12 cellular contexts compared by ENCODE assay signal in the genomic region with DNA sequence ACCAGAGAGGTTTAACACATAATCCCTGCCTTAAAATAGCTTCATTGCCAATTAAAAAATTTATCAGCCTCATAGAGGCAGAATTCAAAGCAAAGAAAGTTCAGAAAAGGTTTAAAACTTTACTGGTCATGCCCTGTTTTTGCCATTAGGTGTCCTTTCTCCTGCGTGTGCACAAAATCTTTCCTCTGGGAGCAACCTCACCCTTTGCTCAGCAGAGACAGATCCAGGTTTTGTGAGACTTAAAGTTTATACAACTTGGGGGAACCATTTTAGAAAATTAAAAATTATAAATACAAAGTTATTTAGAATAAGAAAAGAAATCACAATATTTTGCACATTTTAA. TPM values are rescaled to one million over a fixed set of nuclear protein-coding genes. Genes with fewer than 3 reads are reported as not detected.
A peak's percentile ranks its signal among the peaks of the same experiment; 100 is the strongest.
DNase-seq lines count a peak whose midpoint lies in the region; ATAC-seq and TF ChIP-seq lines count a peak whose summit lies in the region.
"Had no signal": no experiment of that assay in that cellular context is flagged by ENCODE, and none has a peak within 500 bp of the region (broad histone marks: within the 10 kb centered on the region; RNA-seq: fewer than 3 reads in every experiment).

No MANE protein-coding gene starts in this region.

- CTCF ChIA-PET in AG04449 (lab: Yijun Ruan, JAX) = interaction anchor here (0.5 to 1.9 kb wide), 9 partner anchors 9 to 694 kb away, joined by 3 to 11 read pairs (median 4); no protein-coding TSS in a partner anchor

- H3K4me3 Mint-ChIP-seq in glutamatergic neuron (ENCODE audit: unreplicated experiment) = no peak overlapping the region
- H3K4me3 Mint-ChIP-seq: central memory CD8-positive, alpha-beta T cell had no signal

- H3K4me1 Mint-ChIP-seq in glutamatergic neuron (ENCODE audit: low read depth, unreplicated experiment) = no peaks in the 10 kb centered on the region
- H3K4me1 Mint-ChIP-seq: central memory CD8-positive, alpha-beta T cell had no signal

- POLR2A ChIA-PET in AG04449 (lab: Yijun Ruan, JAX) = no interaction called here

- DNase-seq in AG04449 (ENCODE audit: low read depth, low spot score) = no peak
- no peak for DNase-seq in GM13977 (ENCODE audit: low spot score)
- no peak for DNase-seq in glutamatergic neuron
- no peak for DNase-seq in NCI-H1417 (lab: John Stamatoyannopoulos, UW)
- DNase-seq in NCI-H1048 (lab: John Stamatoyannopoulos, UW) = no peak
- DNase-seq in NCI-H526 treated with DMSO at 0.1 percent for 48 hours (lab: John Stamatoyannopoulos, UW) = no peak
- DNase-seq in COR-L47 (lab: John Stamatoyannopoulos, UW) = no peak
- DNase-seq: occipital lobe, stomach had no signal

- TF ChIP-seq CTCF in AG04449 (IDR thresholded peaks at IDR 0.05; ENCODE audit: insufficient read depth, low read length, missing control alignments) (peak; percentile 41), GM13977 (IDR thresholded peaks at IDR 0.05; ENCODE audit: extremely low read depth, insufficient read depth, missing control alignments) (peak; percentile 29), glutamatergic neuron (IDR thresholded peaks at IDR 0.05; ENCODE audit: partially characterized antibody, unreplicated experiment) (peak; percentile 34)

- peak; percentile 90 for ATAC-seq in SK-N-SH treated with all-trans-retinoic acid at 6 μM for 48 hours

- no peak overlapping the region for H3K4me3 ChIP-seq in AG04449 (ENCODE audit: low read depth, low read length)
- H3K4me3 ChIP-seq: stomach had no signal

- in situ Hi-C loops in GM13977 (cut with MboI; ENCODE audit: low pct_unique_long_range_greater_than_20kb, low sequenced_read_pairs, unreplicated experiment) = loop anchor here (25.0 kb wide), 1 partner anchor 694 kb away; no protein-coding TSS in a partner anchor

- no peaks in the 10 kb centered on the region for H3K36me3 Mint-ChIP-seq in glutamatergic neuron (ENCODE audit: unreplicated experiment)

- H3K27me3 Mint-ChIP-seq in glutamatergic neuron (ENCODE audit: unreplicated experiment) = no peaks in the 10 kb centered on the region

- no peak overlapping the region for H3K27ac Mint-ChIP-seq in glutamatergic neuron (ENCODE audit: unreplicated experiment)

- no peaks in the 10 kb centered on the region for H3K9me3 Mint-ChIP-seq in glutamatergic neuron (ENCODE audit: unreplicated experiment)
- H3K9me3 Mint-ChIP-seq: central memory CD8-positive, alpha-beta T cell had no signal

TF ChIP-seq in SK-N-SH treated with all-trans-retinoic acid at 6 μM for 48 hours, 23 proteins besides CTCF, POLR2A, EP300 and RAD21:
- TF ChIP-seq CSDC2 (CRISPR knock-in tag; IDR thresholded peaks at IDR 0.05) (no peak), ZFP30 (CRISPR knock-in tag; IDR thresholded peaks at IDR 0.05) (no peak), ZC3H10 (CRISPR knock-in tag; IDR thresholded peaks at IDR 0.05) (no peak), CREB5 (CRISPR knock-in tag; IDR thresholded peaks at IDR 0.05; ENCODE audit: low read depth) (no peak), BACH2 (CRISPR knock-in tag; IDR thresholded peaks at IDR 0.05; ENCODE audit: borderline replicate concordance) (no peak)
- TF ChIP-seq, protein P1, sequence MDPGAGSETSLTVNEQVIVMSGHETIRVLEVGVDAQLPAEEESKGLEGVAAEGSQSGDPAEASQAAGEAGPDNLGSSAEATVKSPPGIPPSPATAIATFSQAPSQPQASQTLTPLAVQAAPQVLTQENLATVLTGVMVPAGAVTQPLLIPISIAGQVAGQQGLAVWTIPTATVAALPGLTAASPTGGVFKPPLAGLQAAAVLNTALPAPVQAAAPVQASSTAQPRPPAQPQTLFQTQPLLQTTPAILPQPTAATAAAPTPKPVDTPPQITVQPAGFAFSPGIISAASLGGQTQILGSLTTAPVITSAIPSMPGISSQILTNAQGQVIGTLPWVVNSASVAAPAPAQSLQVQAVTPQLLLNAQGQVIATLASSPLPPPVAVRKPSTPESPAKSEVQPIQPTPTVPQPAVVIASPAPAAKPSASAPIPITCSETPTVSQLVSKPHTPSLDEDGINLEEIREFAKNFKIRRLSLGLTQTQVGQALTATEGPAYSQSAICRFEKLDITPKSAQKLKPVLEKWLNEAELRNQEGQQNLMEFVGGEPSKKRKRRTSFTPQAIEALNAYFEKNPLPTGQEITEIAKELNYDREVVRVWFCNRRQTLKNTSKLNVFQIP (CRISPR knock-in tag; IDR thresholded peaks at IDR 0.05; ENCODE audit: borderline replicate concordance, low read depth) = no peak
- TF ChIP-seq, protein P2, sequence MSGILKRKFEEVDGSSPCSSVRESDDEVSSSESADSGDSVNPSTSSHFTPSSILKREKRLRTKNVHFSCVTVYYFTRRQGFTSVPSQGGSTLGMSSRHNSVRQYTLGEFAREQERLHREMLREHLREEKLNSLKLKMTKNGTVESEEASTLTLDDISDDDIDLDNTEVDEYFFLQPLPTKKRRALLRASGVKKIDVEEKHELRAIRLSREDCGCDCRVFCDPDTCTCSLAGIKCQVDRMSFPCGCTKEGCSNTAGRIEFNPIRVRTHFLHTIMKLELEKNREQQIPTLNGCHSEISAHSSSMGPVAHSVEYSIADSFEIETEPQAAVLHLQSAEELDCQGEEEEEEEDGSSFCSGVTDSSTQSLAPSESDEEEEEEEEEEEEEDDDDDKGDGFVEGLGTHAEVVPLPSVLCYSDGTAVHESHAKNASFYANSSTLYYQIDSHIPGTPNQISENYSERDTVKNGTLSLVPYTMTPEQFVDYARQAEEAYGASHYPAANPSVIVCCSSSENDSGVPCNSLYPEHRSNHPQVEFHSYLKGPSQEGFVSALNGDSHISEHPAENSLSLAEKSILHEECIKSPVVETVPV (CRISPR knock-in tag; IDR thresholded peaks at IDR 0.05) = no peak
TF ChIP-seq in SK-N-SH treated with all-trans-retinoic acid at 6 μM for 48 hours: peak in this region for 0.

RNA-seq across cellular contexts. Expression of gene SLC22A16, which starts 41.8 kb away (rescaled TPM):
- not detected for total RNA-seq in glutamatergic neuron (ENCODE audit: unreplicated experiment)
- total RNA-seq: T-helper 1 cell treated with Interleukin-12 subunit alpha and Interleukin-12 subunit beta and Interleukin-4 antibody, amounts not matched to agents 30 ng/mL and 1 ng/mL, for 36 hours had no signal
